Comparison of ENCODE assay signal across 8 cellular contexts in the genomic region with DNA sequence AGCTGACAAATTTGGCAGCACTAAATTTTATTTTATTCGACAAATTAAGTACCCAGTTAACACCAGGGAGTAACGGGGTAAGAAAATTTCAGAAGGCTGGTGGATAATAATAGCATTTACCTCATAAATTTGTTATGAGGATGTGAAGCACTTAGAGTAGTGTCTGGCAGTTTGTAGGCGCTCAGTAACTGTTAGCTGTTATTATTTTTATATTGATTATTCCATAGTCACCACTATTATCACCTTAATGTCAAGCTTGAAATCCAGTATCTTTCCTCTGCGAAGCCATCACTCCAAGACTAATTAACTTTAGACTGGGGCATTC. TPM values are rescaled to one million over a fixed set of nuclear protein-coding genes. Genes with fewer than 3 reads are reported as not detected.
DNase-seq lines count a peak whose midpoint lies in the region; ATAC-seq and TF ChIP-seq lines count a peak whose summit lies in the region.

No MANE protein-coding gene starts in this region.

- H3K4me3 Mint-ChIP-seq in stimulated activated naive B cell treated with anti-CD40 and anti-IgM and Interleukin-4, amounts not matched to agents 10 μg/mL and 1 μg/mL and 100 μg/mL, for 72 hours, result peak overlapping the region; percentile 93 to 98

- H3K27me3 Mint-ChIP-seq in stimulated activated naive B cell treated with anti-CD40 and anti-IgM and Interleukin-4, amounts not matched to agents 10 μg/mL and 1 μg/mL and 100 μg/mL, for 72 hours, result peaks cover 0 to 8% of the 10 kb centered on the region in 2 donors

- H2AFZ ChIP-seq in GM23248, result peak overlapping the region; percentile 99

- H3K36me3 Mint-ChIP-seq in stimulated activated naive B cell treated with anti-CD40 and anti-IgM and Interleukin-4, amounts not matched to agents 10 μg/mL and 1 μg/mL and 100 μg/mL, for 72 hours, result peaks cover 0 to 10% of the 10 kb centered on the region in 2 donors

- no peaks in the 10 kb centered on the region for H3F3A ChIP-seq in GM23248 (ENCODE audit: insufficient read depth)

- no peaks in the 10 kb centered on the region for H3K9me2 ChIP-seq in GM23248 (ENCODE audit: insufficient read depth)

- 1 to 3% methylated on average over 4 of the region's 4 CpGs for WGBS in GM23248 (ENCODE audit: low coverage in 1 of 2, low lambda C conversion rate in 2 of 2, missing lambda C conversion rate in 2 of 2), 2 experiments

- peaks cover 23 to 40% of the 10 kb centered on the region in 2 donors for H3K4me1 Mint-ChIP-seq in stimulated activated naive B cell treated with anti-CD40 and anti-IgM and Interleukin-4, amounts not matched to agents 10 μg/mL and 1 μg/mL and 100 μg/mL, for 72 hours

- in situ Hi-C loops in GM23248 (cut with MboI), result no loop called here

- TF ChIP-seq CTCF in AG10803 (conservative IDR thresholded peaks at IDR 0.05; ENCODE audit: low read length) (no peak), WERI-Rb-1 (IDR thresholded peaks at IDR 0.05; ENCODE audit: low read depth, low read length) (no peak), right atrium auricular region (IDR thresholded peaks at IDR 0.05) (no peak)

- H3K9me3 Mint-ChIP-seq in stimulated activated naive B cell treated with anti-CD40 and anti-IgM and Interleukin-4, amounts not matched to agents 10 μg/mL and 1 μg/mL and 100 μg/mL, for 72 hours, result no peaks in the 10 kb centered on the region

- H3K4me1 ChIP-seq in GM23248 (ENCODE audit: insufficient read depth) (peaks cover 7% of the 10 kb centered on the region; the same call in 1 of the 2 replicates), right atrium auricular region (peaks cover 0 to 8% of the 10 kb centered on the region in 2 donors)

- H3K27ac ChIP-seq in GM23248, result peak overlapping the region; percentile 64
- H3K27ac ChIP-seq in WERI-Rb-1, result peak overlapping the region; percentile 89
- peak overlapping the region; percentile 86 to 90 for H3K27ac ChIP-seq in right atrium auricular region

- ATAC-seq in stimulated activated naive B cell treated with anti-CD40 and anti-IgM and Interleukin-4, amounts not matched to agents 10 μg/mL and 1 μg/mL and 100 μg/mL, for 72 hours (replicated peaks), result peak; percentile 28 to 31

- H3K9ac ChIP-seq in GM23248, result peak overlapping the region; percentile 90

- H3K27ac Mint-ChIP-seq in stimulated activated naive B cell treated with anti-CD40 and anti-IgM and Interleukin-4, amounts not matched to agents 10 μg/mL and 1 μg/mL and 100 μg/mL, for 72 hours, result peak overlapping the region; percentile 95

- H3K79me2 ChIP-seq in GM23248 (ENCODE audit: insufficient read depth), result peaks cover 44% of the 10 kb centered on the region

- H3K36me3 ChIP-seq in GM23248 (ENCODE audit: low read depth), result no peaks in the 10 kb centered on the region
- H3K36me3 ChIP-seq in WERI-Rb-1, result peaks cover 3% of the 10 kb centered on the region; the same call in 1 of the 2 replicates
- no peaks in the 10 kb centered on the region for H3K36me3 ChIP-seq in right atrium auricular region

- H3K4me3 ChIP-seq in AG10803 (ENCODE audit: low read length), result peak overlapping the region; percentile 84
- H3K4me3 ChIP-seq in GM23248, result peak overlapping the region; percentile 97
- peak overlapping the region; percentile 97 for H3K4me3 ChIP-seq in WERI-Rb-1 (ENCODE audit: low read depth, low read length)
- H3K4me3 ChIP-seq in right atrium auricular region, result peak overlapping the region; percentile 85 to 87

- H3K27me3 ChIP-seq in GM23248 (replicated peaks; ENCODE audit: insufficient read depth) (no peaks in the 10 kb centered on the region), WERI-Rb-1 (ENCODE audit: insufficient read depth, low read depth, severe bottlenecking) (no peaks in the 10 kb centered on the region), right atrium auricular region (no peaks in the 10 kb centered on the region)

- H3K4me2 ChIP-seq in GM23248 (ENCODE audit: unreplicated experiment), result peak overlapping the region; percentile 95

- H3K9me3 ChIP-seq in GM23248 (ENCODE audit: low read depth), result no peaks in the 10 kb centered on the region
- no peaks in the 10 kb centered on the region for H3K9me3 ChIP-seq in WERI-Rb-1 (ENCODE audit: severe bottlenecking)
- H3K9me3 ChIP-seq in right atrium auricular region, result no peaks in the 10 kb centered on the region

- no peak for DNase-seq in AG10803 (ENCODE audit: low read depth)
- no peak for DNase-seq in GM23248
- DNase-seq in WERI-Rb-1, result no peak
- no peak for DNase-seq in right atrium auricular region (ENCODE audit: low spot score)
- DNase-seq in stimulated activated naive B cell treated with anti-CD40 and anti-IgM and Interleukin-4, amounts not matched to agents 10 μg/mL and 1 μg/mL and 100 μg/mL, for 72 hours, result no peak
- no peak for DNase-seq in COLO668 (lab: John Stamatoyannopoulos, UW; ENCODE audit: unreplicated experiment)
- DNase-seq in NCI-H187 treated with DMSO at 0.1 percent for 48 hours (lab: John Stamatoyannopoulos, UW), result no peak
- no peak for DNase-seq in NCI-H446 (lab: John Stamatoyannopoulos, UW)

- H4K20me1 ChIP-seq in GM23248 (ENCODE audit: insufficient read depth), result no peaks in the 10 kb centered on the region

RNA-seq across cellular contexts. Expression of a gene that starts 0.6 kb away (rescaled TPM):
- total RNA-seq in GM23248 (2014; rRNA removed; shearing (Covaris generic)), result 26.1 and 53.4 TPM in 2 replicates
- polyA plus RNA-seq in GM23248 (2016; fragmentation: Nextera tagmentation; extraction: Ambion mirVana), result 54.3 and 59.5 TPM in 2 replicates
- total RNA-seq in right atrium auricular region, result 10 to 100 TPM; 53.6 to 56.0 TPM

RNA-seq across cellular contexts. Expression of a gene that starts 28.6 kb away (rescaled TPM):
- total RNA-seq in GM23248 (2014; rRNA removed; shearing (Covaris generic)), result 12.8 and 14.7 TPM in 2 replicates
- 47.0 and 52.6 TPM in 2 replicates for polyA plus RNA-seq in GM23248 (2016; fragmentation: Nextera tagmentation; extraction: Ambion mirVana)
- total RNA-seq in right atrium auricular region, result 10 to 100 TPM; 29.6 to 54.8 TPM
